Comparison of ENCODE assay signal across 37 cellular contexts in the genomic region with DNA sequence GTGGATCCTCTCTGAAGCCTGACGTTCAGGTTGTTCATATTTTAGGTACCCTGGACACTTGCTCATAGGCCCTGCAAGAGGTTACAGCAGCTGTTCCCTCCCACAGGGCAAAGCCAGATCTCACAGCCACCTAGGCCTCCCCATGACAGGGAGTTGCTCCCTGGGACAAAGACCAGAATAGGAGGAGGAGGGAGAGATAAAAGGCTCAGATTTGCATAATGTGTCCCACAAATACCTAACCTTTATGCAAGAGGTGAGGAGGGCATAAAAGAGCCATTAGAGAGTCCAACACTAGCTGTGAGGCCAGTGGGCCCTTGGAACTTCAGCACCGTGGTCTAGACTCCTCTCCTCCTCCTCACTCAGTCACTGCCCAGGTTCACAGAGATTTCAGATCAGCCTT. TPM values are rescaled to one million over a fixed set of nuclear protein-coding genes. Genes with fewer than 3 reads are reported as not detected.
"Had no signal": no experiment of that assay in that cellular context is flagged by ENCODE, and none has a peak within 500 bp of the region (broad histone marks: within the 10 kb centered on the region; RNA-seq: fewer than 3 reads in every experiment).

No MANE protein-coding gene starts in this region.

- H3K36me3 Mint-ChIP-seq: activated CD4-positive, alpha-beta memory T cell treated with anti-CD3 and anti-CD28 coated beads for 36 hours; activated naive CD4-positive, alpha-beta T cell treated with anti-CD3 and anti-CD28 coated beads, Interleukin-2, amount 10 ng/mL, durations not matched to agents 7 days and 5 days; activated naive CD8-positive, alpha-beta T cell treated with anti-CD3 and anti-CD28 coated beads, Interleukin-2, amount 10 ng/mL, durations not matched to agents 7 days and 5 days; stimulated activated effector memory CD8-positive, alpha-beta T cell treated with anti-CD3 and anti-CD28 coated beads, Interleukin-12 subunit alpha, Interleukin-12 subunit beta, amount 100 ng/mL, for 72 hours; type B pancreatic cell had no signal

- H2AFZ ChIP-seq: parathyroid adenoma had no signal

- H3K27me3 Mint-ChIP-seq: activated naive CD8-positive, alpha-beta T cell treated with anti-CD3 and anti-CD28 coated beads, Interleukin-2, amount 10 ng/mL, durations not matched to agents 7 days and 5 days; stimulated activated naive CD8-positive, alpha-beta T cell treated with anti-CD3 and anti-CD28 coated beads, Interleukin-15, amount 100 ng/mL, for 72 hours; type B pancreatic cell had no signal

- H3K4me3 ChIP-seq: esophagus squamous epithelium, heart right ventricle, psoas muscle, sigmoid colon, uterus had no signal

- H3K9me3 Mint-ChIP-seq: stimulated activated effector memory CD8-positive, alpha-beta T cell treated with anti-CD3 and anti-CD28 coated beads, Interleukin-12 subunit alpha, Interleukin-12 subunit beta, amount 100 ng/mL, for 72 hours; type B pancreatic cell had no signal

- H3K4me1 Mint-ChIP-seq: activated CD4-positive, alpha-beta T cell treated with anti-CD3 and anti-CD28 coated beads, Interleukin-2, amount 10 ng/mL, durations not matched to agents 24 days and 14 days; activated naive CD4-positive, alpha-beta T cell treated with anti-CD3 and anti-CD28 coated beads, Interleukin-2, amount 10 ng/mL, durations not matched to agents 7 days and 5 days; activated naive CD8-positive, alpha-beta T cell treated with anti-CD3 and anti-CD28 coated beads, Interleukin-2, amount 10 ng/mL, durations not matched to agents 7 days and 5 days; naive thymus-derived CD4-positive, alpha-beta T cell; stimulated activated effector memory CD8-positive, alpha-beta T cell treated with anti-CD3 and anti-CD28 coated beads, Interleukin-12 subunit alpha, Interleukin-12 subunit beta, amount 100 ng/mL, for 72 hours; stimulated activated naive CD8-positive, alpha-beta T cell treated with anti-CD3 and anti-CD28 coated beads, Interleukin-15, amount 100 ng/mL, for 72 hours had no signal

- H3K4me3 Mint-ChIP-seq: activated CD4-positive, alpha-beta memory T cell treated with anti-CD3 and anti-CD28 coated beads for 36 hours; activated CD4-positive, alpha-beta T cell treated with anti-CD3 and anti-CD28 coated beads, Interleukin-2, amount 10 ng/mL, durations not matched to agents 24 days and 14 days; activated naive CD4-positive, alpha-beta T cell treated with anti-CD3 and anti-CD28 coated beads, Interleukin-2, amount 10 ng/mL, durations not matched to agents 7 days and 5 days; activated naive CD8-positive, alpha-beta T cell treated with anti-CD3 and anti-CD28 coated beads, Interleukin-2, amount 10 ng/mL, durations not matched to agents 7 days and 5 days; activated T-helper 1 cell treated with anti-CD3 and anti-CD28 coated beads, Interleukin-12 subunit alpha, Interleukin-12 subunit beta, Interleukin-2, Interleukin-4 antibody, amounts not matched to agents 30 ng/mL and 10 ng/mL and 1 ng/mL, durations not matched to agents 14 hours and 24 hours and 36 hours; dendritic cell treated with granulocyte-macrophage colony-stimulating factor and Interleukin-4, amounts not matched to agents 40 ng/mL and 50 ng/mL, for 4 days; naive thymus-derived CD4-positive, alpha-beta T cell; stimulated activated effector memory CD8-positive, alpha-beta T cell treated with anti-CD3 and anti-CD28 coated beads, Interleukin-12 subunit alpha, Interleukin-12 subunit beta, amount 100 ng/mL, for 72 hours; stimulated activated naive CD8-positive, alpha-beta T cell treated with anti-CD3 and anti-CD28 coated beads, Interleukin-15, amount 100 ng/mL, for 72 hours; type B pancreatic cell had no signal

- H3K9me3 ChIP-seq: esophagus squamous epithelium, uterus had no signal

- H3K36me3 ChIP-seq: brain microvascular endothelial cell, esophagus squamous epithelium, heart right ventricle, sigmoid colon, uterus, WERI-Rb-1 had no signal

- H3K27me3 ChIP-seq: brain microvascular endothelial cell, esophagus squamous epithelium, sigmoid colon, uterus had no signal

- ATAC-seq: left colon; naive thymus-derived CD4-positive, alpha-beta T cell; psoas muscle; stimulated activated effector memory CD8-positive, alpha-beta T cell treated with anti-CD3 and anti-CD28 coated beads, Interleukin-12 subunit alpha, Interleukin-12 subunit beta, amount 100 ng/mL, for 72 hours; stimulated activated naive CD8-positive, alpha-beta T cell treated with anti-CD3 and anti-CD28 coated beads, Interleukin-15, amount 100 ng/mL, for 72 hours had no signal

- FAIRE-seq: astrocyte, kidney, small intestine, TTC549 had no signal

- H3K79me2 ChIP-seq: parathyroid adenoma had no signal

- DNase-seq: activated CD4-positive, alpha-beta memory T cell treated with anti-CD3 and anti-CD28 coated beads for 36 hours; activated CD4-positive, alpha-beta T cell treated with anti-CD3 and anti-CD28 coated beads, Interleukin-2, amount 10 ng/mL, durations not matched to agents 24 days and 14 days; activated CD4-positive, CD25-positive, alpha-beta regulatory T cell treated with anti-CD3 and anti-CD28 coated beads, Interleukin-2, amount 50 U/mL, for 72 hours; activated CD8-positive, alpha-beta memory T cell treated with anti-CD3 and anti-CD28 coated beads, Interleukin-2, amount 50 U/mL, for 4 hours; activated effector memory CD4-positive, alpha-beta T cell treated with anti-CD3 and anti-CD28 coated beads, Interleukin-2, amount 50 U/mL, for 16 hours; activated naive CD4-positive, alpha-beta T cell treated with anti-CD3 and anti-CD28 coated beads, Interleukin-2, amount 10 ng/mL, durations not matched to agents 7 days and 5 days; activated naive CD8-positive, alpha-beta T cell treated with anti-CD3 and anti-CD28 coated beads, Interleukin-2, amount 10 ng/mL, durations not matched to agents 7 days and 5 days; activated T-cell treated with anti-CD3 and anti-CD28 coated beads, Interleukin-2, amount 50 U/mL, for 1 hour; amniotic stem cell; brain microvascular endothelial cell; central memory CD4-positive, alpha-beta T cell; esophagus squamous epithelium; foreskin melanocyte; heart right ventricle; kidney; left colon; midbrain; naive thymus-derived CD4-positive, alpha-beta T cell; occipital lobe; psoas muscle; sigmoid colon; small intestine; stimulated activated CD4-positive, alpha-beta T cell treated with anti-CD3 and anti-CD28 coated beads, Interleukin-4, amount 100 ng/mL, for 24 hours; stimulated activated naive CD8-positive, alpha-beta T cell treated with anti-CD3 and anti-CD28 coated beads, Interleukin-15, amount 100 ng/mL, for 72 hours; substantia nigra; T-helper 9 cell; uterus; WERI-Rb-1 had no signal

- H3K27ac ChIP-seq: brain microvascular endothelial cell, esophagus squamous epithelium, heart right ventricle, parathyroid adenoma, psoas muscle, sigmoid colon, uterus, WERI-Rb-1 had no signal

- H3K27ac Mint-ChIP-seq: activated CD4-positive, alpha-beta memory T cell treated with anti-CD3 and anti-CD28 coated beads for 36 hours; activated CD4-positive, alpha-beta T cell treated with anti-CD3 and anti-CD28 coated beads, Interleukin-2, amount 10 ng/mL, durations not matched to agents 24 days and 14 days; activated naive CD4-positive, alpha-beta T cell treated with anti-CD3 and anti-CD28 coated beads, Interleukin-2, amount 10 ng/mL, durations not matched to agents 7 days and 5 days; activated naive CD8-positive, alpha-beta T cell treated with anti-CD3 and anti-CD28 coated beads, Interleukin-2, amount 10 ng/mL, durations not matched to agents 7 days and 5 days; activated T-helper 1 cell treated with anti-CD3 and anti-CD28 coated beads, Interleukin-12 subunit alpha, Interleukin-12 subunit beta, Interleukin-2, Interleukin-4 antibody, amounts not matched to agents 30 ng/mL and 10 ng/mL and 1 ng/mL, durations not matched to agents 14 hours and 24 hours and 36 hours; dendritic cell treated with granulocyte-macrophage colony-stimulating factor and Interleukin-4, amounts not matched to agents 40 ng/mL and 50 ng/mL, for 4 days; naive thymus-derived CD4-positive, alpha-beta T cell; stimulated activated effector memory CD8-positive, alpha-beta T cell treated with anti-CD3 and anti-CD28 coated beads, Interleukin-12 subunit alpha, Interleukin-12 subunit beta, amount 100 ng/mL, for 72 hours; stimulated activated naive CD8-positive, alpha-beta T cell treated with anti-CD3 and anti-CD28 coated beads, Interleukin-15, amount 100 ng/mL, for 72 hours; type B pancreatic cell had no signal

- H3K9ac ChIP-seq: parathyroid adenoma had no signal

- H3K4me1 ChIP-seq: esophagus squamous epithelium, heart right ventricle, parathyroid adenoma, psoas muscle, sigmoid colon, uterus had no signal

RNA-seq across cellular contexts. Expression of gene ZNF280A, which starts 45.3 kb away (rescaled TPM):
- total RNA-seq: activated CD4-positive, alpha-beta memory T cell treated with anti-CD3 and anti-CD28 coated beads for 36 hours; activated CD4-positive, alpha-beta T cell treated with anti-CD3 and anti-CD28 coated beads, Interleukin-2, amount 10 ng/mL, durations not matched to agents 24 days and 14 days; activated CD8-positive, alpha-beta memory T cell treated with anti-CD3 and anti-CD28 coated beads for 36 hours; activated naive CD8-positive, alpha-beta T cell treated with anti-CD3 and anti-CD28 coated beads, Interleukin-2, amount 10 ng/mL, durations not matched to agents 7 days and 5 days; activated T-helper 1 cell treated with anti-CD3 and anti-CD28 coated beads, Interleukin-12 subunit alpha, Interleukin-12 subunit beta, Interleukin-2, Interleukin-4 antibody, amounts not matched to agents 30 ng/mL and 10 ng/mL and 1 ng/mL, durations not matched to agents 14 hours and 24 hours and 36 hours; esophagus squamous epithelium; heart right ventricle; kidney; left colon; naive thymus-derived CD4-positive, alpha-beta T cell; occipital lobe; psoas muscle; sigmoid colon; uterus had no signal
- polyA plus RNA-seq: heart right ventricle; naive thymus-derived CD4-positive, alpha-beta T cell; neural cell; psoas muscle; sigmoid colon; small intestine had no signal
